1 cellular context compared by ENCODE assay signal in the genomic region with DNA sequence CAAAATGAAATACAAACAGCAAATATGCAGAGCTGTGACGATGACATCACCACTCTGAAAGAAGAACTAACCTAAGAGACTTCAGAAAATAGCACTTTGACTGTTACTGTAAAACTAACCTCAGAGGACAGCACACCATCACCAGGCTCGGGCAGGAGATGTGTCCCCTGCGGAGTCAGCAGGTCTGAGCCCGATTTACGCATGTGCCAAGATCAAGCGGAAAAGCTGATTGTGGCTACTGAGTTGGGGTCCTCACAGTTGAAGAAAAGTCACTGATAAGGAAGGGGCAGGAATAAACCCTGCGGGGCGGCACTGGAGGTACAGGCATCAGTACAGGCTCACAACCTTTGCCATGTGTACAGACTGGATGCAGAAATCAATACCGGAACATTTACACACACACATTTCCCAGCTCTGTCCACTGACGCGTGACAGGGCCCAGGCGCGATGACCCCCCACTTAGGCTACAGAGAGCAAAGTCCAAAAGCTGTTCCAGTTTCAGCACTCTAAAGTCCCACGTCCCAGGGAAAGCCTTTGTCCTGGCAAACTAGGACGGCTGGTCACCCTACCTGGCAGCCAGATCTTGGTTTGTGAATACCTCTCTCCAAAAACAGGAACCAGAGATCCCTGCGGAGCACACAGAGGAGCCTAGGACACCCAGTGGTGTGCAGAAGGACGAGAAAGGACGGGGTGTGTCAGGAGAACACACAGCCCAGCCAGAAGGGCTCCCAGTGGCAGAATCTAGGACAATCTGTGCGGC.
A peak's percentile ranks its signal among the peaks of the same experiment; 100 is the strongest.
TF ChIP-seq lines count a peak whose summit lies in the region.

No MANE protein-coding gene starts in this region.

TF ChIP-seq in HepG2, 621 proteins besides CTCF, POLR2A, EP300 and RAD21 (continued from another document and continues in another):
- TF ChIP-seq, protein P1, sequence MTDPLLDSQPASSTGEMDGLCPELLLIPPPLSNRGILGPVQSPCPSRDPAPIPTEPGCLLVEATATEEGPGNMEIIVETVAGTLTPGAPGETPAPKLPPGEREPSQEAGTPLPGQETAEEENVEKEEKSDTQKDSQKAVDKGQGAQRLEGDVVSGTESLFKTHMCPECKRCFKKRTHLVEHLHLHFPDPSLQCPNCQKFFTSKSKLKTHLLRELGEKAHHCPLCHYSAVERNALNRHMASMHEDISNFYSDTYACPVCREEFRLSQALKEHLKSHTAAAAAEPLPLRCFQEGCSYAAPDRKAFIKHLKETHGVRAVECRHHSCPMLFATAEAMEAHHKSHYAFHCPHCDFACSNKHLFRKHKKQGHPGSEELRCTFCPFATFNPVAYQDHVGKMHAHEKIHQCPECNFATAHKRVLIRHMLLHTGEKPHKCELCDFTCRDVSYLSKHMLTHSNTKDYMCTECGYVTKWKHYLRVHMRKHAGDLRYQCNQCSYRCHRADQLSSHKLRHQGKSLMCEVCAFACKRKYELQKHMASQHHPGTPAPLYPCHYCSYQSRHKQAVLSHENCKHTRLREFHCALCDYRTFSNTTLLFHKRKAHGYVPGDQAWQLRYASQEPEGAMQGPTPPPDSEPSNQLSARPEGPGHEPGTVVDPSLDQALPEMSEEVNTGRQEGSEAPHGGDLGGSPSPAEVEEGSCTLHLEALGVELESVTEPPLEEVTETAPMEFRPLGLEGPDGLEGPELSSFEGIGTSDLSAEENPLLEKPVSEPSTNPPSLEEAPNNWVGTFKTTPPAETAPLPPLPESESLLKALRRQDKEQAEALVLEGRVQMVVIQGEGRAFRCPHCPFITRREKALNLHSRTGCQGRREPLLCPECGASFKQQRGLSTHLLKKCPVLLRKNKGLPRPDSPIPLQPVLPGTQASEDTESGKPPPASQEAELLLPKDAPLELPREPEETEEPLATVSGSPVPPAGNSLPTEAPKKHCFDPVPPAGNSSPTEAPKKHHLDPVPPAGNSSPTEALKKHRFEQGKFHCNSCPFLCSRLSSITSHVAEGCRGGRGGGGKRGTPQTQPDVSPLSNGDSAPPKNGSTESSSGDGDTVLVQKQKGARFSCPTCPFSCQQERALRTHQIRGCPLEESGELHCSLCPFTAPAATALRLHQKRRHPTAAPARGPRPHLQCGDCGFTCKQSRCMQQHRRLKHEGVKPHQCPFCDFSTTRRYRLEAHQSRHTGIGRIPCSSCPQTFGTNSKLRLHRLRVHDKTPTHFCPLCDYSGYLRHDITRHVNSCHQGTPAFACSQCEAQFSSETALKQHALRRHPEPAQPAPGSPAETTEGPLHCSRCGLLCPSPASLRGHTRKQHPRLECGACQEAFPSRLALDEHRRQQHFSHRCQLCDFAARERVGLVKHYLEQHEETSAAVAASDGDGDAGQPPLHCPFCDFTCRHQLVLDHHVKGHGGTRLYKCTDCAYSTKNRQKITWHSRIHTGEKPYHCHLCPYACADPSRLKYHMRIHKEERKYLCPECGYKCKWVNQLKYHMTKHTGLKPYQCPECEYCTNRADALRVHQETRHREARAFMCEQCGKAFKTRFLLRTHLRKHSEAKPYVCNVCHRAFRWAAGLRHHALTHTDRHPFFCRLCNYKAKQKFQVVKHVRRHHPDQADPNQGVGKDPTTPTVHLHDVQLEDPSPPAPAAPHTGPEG (CRISPR knock-in tag; IDR thresholded peaks at IDR 0.05) = peak; percentile 69
- TF ChIP-seq, protein P2, sequence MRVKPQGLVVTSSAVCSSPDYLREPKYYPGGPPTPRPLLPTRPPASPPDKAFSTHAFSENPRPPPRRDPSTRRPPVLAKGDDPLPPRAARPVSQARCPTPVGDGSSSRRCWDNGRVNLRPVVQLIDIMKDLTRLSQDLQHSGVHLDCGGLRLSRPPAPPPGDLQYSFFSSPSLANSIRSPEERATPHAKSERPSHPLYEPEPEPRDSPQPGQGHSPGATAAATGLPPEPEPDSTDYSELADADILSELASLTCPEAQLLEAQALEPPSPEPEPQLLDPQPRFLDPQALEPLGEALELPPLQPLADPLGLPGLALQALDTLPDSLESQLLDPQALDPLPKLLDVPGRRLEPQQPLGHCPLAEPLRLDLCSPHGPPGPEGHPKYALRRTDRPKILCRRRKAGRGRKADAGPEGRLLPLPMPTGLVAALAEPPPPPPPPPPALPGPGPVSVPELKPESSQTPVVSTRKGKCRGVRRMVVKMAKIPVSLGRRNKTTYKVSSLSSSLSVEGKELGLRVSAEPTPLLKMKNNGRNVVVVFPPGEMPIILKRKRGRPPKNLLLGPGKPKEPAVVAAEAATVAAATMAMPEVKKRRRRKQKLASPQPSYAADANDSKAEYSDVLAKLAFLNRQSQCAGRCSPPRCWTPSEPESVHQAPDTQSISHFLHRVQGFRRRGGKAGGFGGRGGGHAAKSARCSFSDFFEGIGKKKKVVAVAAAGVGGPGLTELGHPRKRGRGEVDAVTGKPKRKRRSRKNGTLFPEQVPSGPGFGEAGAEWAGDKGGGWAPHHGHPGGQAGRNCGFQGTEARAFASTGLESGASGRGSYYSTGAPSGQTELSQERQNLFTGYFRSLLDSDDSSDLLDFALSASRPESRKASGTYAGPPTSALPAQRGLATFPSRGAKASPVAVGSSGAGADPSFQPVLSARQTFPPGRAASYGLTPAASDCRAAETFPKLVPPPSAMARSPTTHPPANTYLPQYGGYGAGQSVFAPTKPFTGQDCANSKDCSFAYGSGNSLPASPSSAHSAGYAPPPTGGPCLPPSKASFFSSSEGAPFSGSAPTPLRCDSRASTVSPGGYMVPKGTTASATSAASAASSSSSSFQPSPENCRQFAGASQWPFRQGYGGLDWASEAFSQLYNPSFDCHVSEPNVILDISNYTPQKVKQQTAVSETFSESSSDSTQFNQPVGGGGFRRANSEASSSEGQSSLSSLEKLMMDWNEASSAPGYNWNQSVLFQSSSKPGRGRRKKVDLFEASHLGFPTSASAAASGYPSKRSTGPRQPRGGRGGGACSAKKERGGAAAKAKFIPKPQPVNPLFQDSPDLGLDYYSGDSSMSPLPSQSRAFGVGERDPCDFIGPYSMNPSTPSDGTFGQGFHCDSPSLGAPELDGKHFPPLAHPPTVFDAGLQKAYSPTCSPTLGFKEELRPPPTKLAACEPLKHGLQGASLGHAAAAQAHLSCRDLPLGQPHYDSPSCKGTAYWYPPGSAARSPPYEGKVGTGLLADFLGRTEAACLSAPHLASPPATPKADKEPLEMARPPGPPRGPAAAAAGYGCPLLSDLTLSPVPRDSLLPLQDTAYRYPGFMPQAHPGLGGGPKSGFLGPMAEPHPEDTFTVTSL (CRISPR knock-in tag; IDR thresholded peaks at IDR 0.05; ENCODE audit: borderline replicate concordance) = peak; percentile 91
- TF ChIP-seq, protein P3, sequence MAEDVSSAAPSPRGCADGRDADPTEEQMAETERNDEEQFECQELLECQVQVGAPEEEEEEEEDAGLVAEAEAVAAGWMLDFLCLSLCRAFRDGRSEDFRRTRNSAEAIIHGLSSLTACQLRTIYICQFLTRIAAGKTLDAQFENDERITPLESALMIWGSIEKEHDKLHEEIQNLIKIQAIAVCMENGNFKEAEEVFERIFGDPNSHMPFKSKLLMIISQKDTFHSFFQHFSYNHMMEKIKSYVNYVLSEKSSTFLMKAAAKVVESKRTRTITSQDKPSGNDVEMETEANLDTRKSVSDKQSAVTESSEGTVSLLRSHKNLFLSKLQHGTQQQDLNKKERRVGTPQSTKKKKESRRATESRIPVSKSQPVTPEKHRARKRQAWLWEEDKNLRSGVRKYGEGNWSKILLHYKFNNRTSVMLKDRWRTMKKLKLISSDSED (CRISPR knock-in tag; IDR thresholded peaks at IDR 0.05) = no peak
- TF ChIP-seq MXD4 (CRISPR knock-in tag; IDR thresholded peaks at IDR 0.05) (peak; percentile 89), FOXO1 (CRISPR knock-in tag; IDR thresholded peaks at IDR 0.05) (peak; percentile 94), KLF13 (CRISPR knock-in tag; IDR thresholded peaks at IDR 0.05) (no peak), ZSCAN21 (CRISPR knock-in tag; IDR thresholded peaks at IDR 0.05; ENCODE audit: borderline replicate concordance) (peak; percentile 98), SETDB1 (CRISPR knock-in tag; IDR thresholded peaks at IDR 0.05; ENCODE audit: borderline replicate concordance) (no peak), SRY (CRISPR knock-in tag; IDR thresholded peaks at IDR 0.05) (peak; percentile 87; the same call in 1 of the 2 replicates), ZNF563 (CRISPR knock-in tag; IDR thresholded peaks at IDR 0.05) (peak; percentile 85; the same call in 1 of the 2 replicates), ZNF737 (CRISPR knock-in tag; IDR thresholded peaks at IDR 0.05; ENCODE audit: borderline replicate concordance) (peak; percentile 78; the same call in 1 of the 2 replicates), REPIN1 (CRISPR knock-in tag; IDR thresholded peaks at IDR 0.05; ENCODE audit: borderline replicate concordance, low read depth) (peak; percentile 93), ZNF629 (CRISPR knock-in tag; conservative IDR thresholded peaks at IDR 0.05) (peak; percentile 68), ZC3H4 (CRISPR knock-in tag; IDR thresholded peaks at IDR 0.05; ENCODE audit: borderline replicate concordance) (no peak), CENPX (CRISPR knock-in tag; IDR thresholded peaks at IDR 0.05) (no peak), KLF6 (CRISPR knock-in tag; IDR thresholded peaks at IDR 0.05) (peak; percentile 49; the same call in 1 of the 2 replicates), MTF1 (CRISPR knock-in tag; IDR thresholded peaks at IDR 0.05) (peak; percentile 40; the same call in 1 of the 2 replicates), ZNF263 (CRISPR knock-in tag; IDR thresholded peaks at IDR 0.05) (no peak; the same call in 1 of the 2 replicates), SMC3 (IDR thresholded peaks at IDR 0.05; ENCODE audit: low read length) (0 out of 2 replicates have a peak, but pooled peaks have one; percentile 38), TOE1 (CRISPR knock-in tag; IDR thresholded peaks at IDR 0.05) (0 out of 2 replicates have a peak, but pooled peaks have one; percentile 37)
- TF ChIP-seq, protein P4, sequence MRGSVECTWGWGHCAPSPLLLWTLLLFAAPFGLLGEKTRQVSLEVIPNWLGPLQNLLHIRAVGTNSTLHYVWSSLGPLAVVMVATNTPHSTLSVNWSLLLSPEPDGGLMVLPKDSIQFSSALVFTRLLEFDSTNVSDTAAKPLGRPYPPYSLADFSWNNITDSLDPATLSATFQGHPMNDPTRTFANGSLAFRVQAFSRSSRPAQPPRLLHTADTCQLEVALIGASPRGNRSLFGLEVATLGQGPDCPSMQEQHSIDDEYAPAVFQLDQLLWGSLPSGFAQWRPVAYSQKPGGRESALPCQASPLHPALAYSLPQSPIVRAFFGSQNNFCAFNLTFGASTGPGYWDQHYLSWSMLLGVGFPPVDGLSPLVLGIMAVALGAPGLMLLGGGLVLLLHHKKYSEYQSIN (CRISPR knock-in tag; IDR thresholded peaks at IDR 0.05; ENCODE audit: borderline replicate concordance) = no peak
- TF ChIP-seq, protein P5, sequence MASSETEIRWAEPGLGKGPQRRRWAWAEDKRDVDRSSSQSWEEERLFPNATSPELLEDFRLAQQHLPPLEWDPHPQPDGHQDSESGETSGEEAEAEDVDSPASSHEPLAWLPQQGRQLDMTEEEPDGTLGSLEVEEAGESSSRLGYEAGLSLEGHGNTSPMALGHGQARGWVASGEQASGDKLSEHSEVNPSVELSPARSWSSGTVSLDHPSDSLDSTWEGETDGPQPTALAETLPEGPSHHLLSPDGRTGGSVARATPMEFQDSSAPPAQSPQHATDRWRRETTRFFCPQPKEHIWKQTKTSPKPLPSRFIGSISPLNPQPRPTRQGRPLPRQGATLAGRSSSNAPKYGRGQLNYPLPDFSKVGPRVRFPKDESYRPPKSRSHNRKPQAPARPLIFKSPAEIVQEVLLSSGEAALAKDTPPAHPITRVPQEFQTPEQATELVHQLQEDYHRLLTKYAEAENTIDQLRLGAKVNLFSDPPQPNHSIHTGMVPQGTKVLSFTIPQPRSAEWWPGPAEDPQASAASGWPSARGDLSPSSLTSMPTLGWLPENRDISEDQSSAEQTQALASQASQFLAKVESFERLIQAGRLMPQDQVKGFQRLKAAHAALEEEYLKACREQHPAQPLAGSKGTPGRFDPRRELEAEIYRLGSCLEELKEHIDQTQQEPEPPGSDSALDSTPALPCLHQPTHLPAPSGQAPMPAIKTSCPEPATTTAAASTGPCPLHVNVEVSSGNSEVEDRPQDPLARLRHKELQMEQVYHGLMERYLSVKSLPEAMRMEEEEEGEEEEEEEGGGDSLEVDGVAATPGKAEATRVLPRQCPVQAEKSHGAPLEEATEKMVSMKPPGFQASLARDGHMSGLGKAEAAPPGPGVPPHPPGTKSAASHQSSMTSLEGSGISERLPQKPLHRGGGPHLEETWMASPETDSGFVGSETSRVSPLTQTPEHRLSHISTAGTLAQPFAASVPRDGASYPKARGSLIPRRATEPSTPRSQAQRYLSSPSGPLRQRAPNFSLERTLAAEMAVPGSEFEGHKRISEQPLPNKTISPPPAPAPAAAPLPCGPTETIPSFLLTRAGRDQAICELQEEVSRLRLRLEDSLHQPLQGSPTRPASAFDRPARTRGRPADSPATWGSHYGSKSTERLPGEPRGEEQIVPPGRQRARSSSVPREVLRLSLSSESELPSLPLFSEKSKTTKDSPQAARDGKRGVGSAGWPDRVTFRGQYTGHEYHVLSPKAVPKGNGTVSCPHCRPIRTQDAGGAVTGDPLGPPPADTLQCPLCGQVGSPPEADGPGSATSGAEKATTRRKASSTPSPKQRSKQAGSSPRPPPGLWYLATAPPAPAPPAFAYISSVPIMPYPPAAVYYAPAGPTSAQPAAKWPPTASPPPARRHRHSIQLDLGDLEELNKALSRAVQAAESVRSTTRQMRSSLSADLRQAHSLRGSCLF (CRISPR knock-in tag; IDR thresholded peaks at IDR 0.05; ENCODE audit: borderline replicate concordance) = 0 out of 2 replicates have a peak, but pooled peaks have one; percentile 11
- TF ChIP-seq, protein P6, sequence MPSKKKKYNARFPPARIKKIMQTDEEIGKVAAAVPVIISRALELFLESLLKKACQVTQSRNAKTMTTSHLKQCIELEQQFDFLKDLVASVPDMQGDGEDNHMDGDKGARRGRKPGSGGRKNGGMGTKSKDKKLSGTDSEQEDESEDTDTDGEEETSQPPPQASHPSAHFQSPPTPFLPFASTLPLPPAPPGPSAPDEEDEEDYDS (CRISPR knock-in tag; IDR thresholded peaks at IDR 0.05) = peak; percentile 87
- TF ChIP-seq, protein P7, sequence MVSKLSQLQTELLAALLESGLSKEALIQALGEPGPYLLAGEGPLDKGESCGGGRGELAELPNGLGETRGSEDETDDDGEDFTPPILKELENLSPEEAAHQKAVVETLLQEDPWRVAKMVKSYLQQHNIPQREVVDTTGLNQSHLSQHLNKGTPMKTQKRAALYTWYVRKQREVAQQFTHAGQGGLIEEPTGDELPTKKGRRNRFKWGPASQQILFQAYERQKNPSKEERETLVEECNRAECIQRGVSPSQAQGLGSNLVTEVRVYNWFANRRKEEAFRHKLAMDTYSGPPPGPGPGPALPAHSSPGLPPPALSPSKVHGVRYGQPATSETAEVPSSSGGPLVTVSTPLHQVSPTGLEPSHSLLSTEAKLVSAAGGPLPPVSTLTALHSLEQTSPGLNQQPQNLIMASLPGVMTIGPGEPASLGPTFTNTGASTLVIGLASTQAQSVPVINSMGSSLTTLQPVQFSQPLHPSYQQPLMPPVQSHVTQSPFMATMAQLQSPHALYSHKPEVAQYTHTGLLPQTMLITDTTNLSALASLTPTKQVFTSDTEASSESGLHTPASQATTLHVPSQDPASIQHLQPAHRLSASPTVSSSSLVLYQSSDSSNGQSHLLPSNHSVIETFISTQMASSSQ (IDR thresholded peaks at IDR 0.05; ENCODE audit: low read depth) = 0 out of 2 replicates have a peak, but pooled peaks have one; percentile 21
- TF ChIP-seq, protein P7 (CRISPR knock-in tag; IDR thresholded peaks at IDR 0.05; ENCODE audit: borderline replicate concordance) = peak; percentile 80; the same call in 1 of the 2 replicates
